In genomic region chr1:241531195-241532172, GRCh38 we compare ENCODE assay signal across 1 cellular context.
TF ChIP-seq lines count a peak whose summit lies in the region.

No MANE protein-coding gene starts in this region.

TF ChIP-seq in K562, 482 proteins besides CTCF, POLR2A, EP300 and RAD21 (continued from another document and continues in another):
- TF ChIP-seq ZNF511 (CRISPR knock-in tag; IDR thresholded peaks at IDR 0.05) (no peak), ZNF507 (tag; conservative IDR thresholded peaks at IDR 0.05) (no peak), FOSL1 (tag; conservative IDR thresholded peaks at IDR 0.05) (peak; percentile 56), REST (CRISPR knock-in tag; IDR thresholded peaks at IDR 0.05; ENCODE audit: low read depth) (no peak), TEAD2 (tag; IDR thresholded peaks at IDR 0.05) (0 out of 2 replicates have a peak, but pooled peaks have one; percentile 53), ZNF589 (CRISPR knock-in tag; IDR thresholded peaks at IDR 0.05; ENCODE audit: low read depth) (peak; percentile 73; the same call in 1 of the 2 replicates), TGIF2 (CRISPR knock-in tag; IDR thresholded peaks at IDR 0.05) (no peak), HMBOX1 (IDR thresholded peaks at IDR 0.05) (peak; percentile 55; the same call in 1 of the 2 replicates), KLF6 (CRISPR knock-in tag; IDR thresholded peaks at IDR 0.05; ENCODE audit: borderline replicate concordance) (no peak), CHAMP1 (IDR thresholded peaks at IDR 0.05) (peak; percentile 63; the same call in 1 of the 2 replicates), ASH1L (IDR thresholded peaks at IDR 0.05; ENCODE audit: borderline replicate concordance, low read depth, partially characterized antibody) (peak; percentile 72), CBX3 (IDR thresholded peaks at IDR 0.05; ENCODE audit: borderline replicate concordance in 1 of 2, low read length in 2 of 2) (peak in 1 of 2 experiments; percentile 56; a peak in 1 of 3 replicates), ZNF639 (CRISPR knock-in tag; conservative IDR thresholded peaks at IDR 0.05 in 1 of 2, IDR thresholded peaks at IDR 0.05 in 1 of 2) (peak in 1 of 2 experiments; percentile 53; a peak in 1 of 4 replicates), NBN (IDR thresholded peaks at IDR 0.05; ENCODE audit: low read depth) (peak; percentile 78), PHF20 (IDR thresholded peaks at IDR 0.05; ENCODE audit: partially characterized antibody) (no peak), EWSR1 (IDR thresholded peaks at IDR 0.05; ENCODE audit: borderline replicate concordance, low read depth, partially characterized antibody) (peak; percentile 16), ZBTB49 (CRISPR knock-in tag; IDR thresholded peaks at IDR 0.05; ENCODE audit: borderline replicate concordance) (no peak), MEIS2 (IDR thresholded peaks at IDR 0.05; ENCODE audit: partially characterized antibody) (peak; percentile 29), JUND (IDR thresholded peaks at IDR 0.05; ENCODE audit: borderline replicate concordance, low read depth, low read length) (0 out of 2 replicates have a peak, but pooled peaks have one; percentile 14), JUND (tag; IDR thresholded peaks at IDR 0.05; ENCODE audit: borderline replicate concordance, low read depth, low read length) (0 out of 3 replicates have a peak, but pooled peaks have one; percentile 18), CEBPG (CRISPR knock-in tag; IDR thresholded peaks at IDR 0.05) (no peak), CEBPG (tag; conservative IDR thresholded peaks at IDR 0.05 in 1 of 2, IDR thresholded peaks at IDR 0.05 in 1 of 2) (peak; percentile 69 to 72), HDAC2 (IDR thresholded peaks at IDR 0.05) (0 out of 2 replicates have a peak, but pooled peaks have one; percentile 22), MTA2 (IDR thresholded peaks at IDR 0.05; ENCODE audit: low read depth) (0 out of 2 replicates have a peak, but pooled peaks have one; percentile 12), ARNT (IDR thresholded peaks at IDR 0.05) (peak; percentile 29 to 72; a peak in 1 of 4 replicates), CEBPB (tag; IDR thresholded peaks at IDR 0.05) (peak; percentile 82), JUN (IDR thresholded peaks at IDR 0.05; ENCODE audit: borderline replicate concordance, low read depth, low read length) (no peak), JUN (CRISPR knock-in tag; IDR thresholded peaks at IDR 0.05; ENCODE audit: borderline replicate concordance) (no peak), LEF1 (IDR thresholded peaks at IDR 0.05) (peak; percentile 64; the same call in 1 of the 2 replicates), E2F6 (IDR thresholded peaks at IDR 0.05; ENCODE audit: borderline replicate concordance in 1 of 2, extremely low read depth in 1 of 2, insufficient read depth in 1 of 2, insufficient read length in 1 of 2, low read depth in 1 of 2, low read length in 1 of 2, poor library complexity in 1 of 2, severe bottlenecking in 1 of 2) (no peak), ZNF444 (CRISPR knock-in tag; IDR thresholded peaks at IDR 0.05) (no peak), DPF2 (IDR thresholded peaks at IDR 0.05) (peak; percentile 65), HDGF (IDR thresholded peaks at IDR 0.05) (0 out of 2 replicates have a peak, but pooled peaks have one; percentile 26), SMC3 (conservative IDR thresholded peaks at IDR 0.05; ENCODE audit: insufficient read depth, low read depth, low read length) (peak; percentile 60; the same call in 1 of the 2 replicates), ZNF668 (CRISPR knock-in tag; IDR thresholded peaks at IDR 0.05) (0 out of 2 replicates have a peak, but pooled peaks have one; percentile 9), ZNF133 (CRISPR knock-in tag; IDR thresholded peaks at IDR 0.05) (no peak), SIRT6 (IDR thresholded peaks at IDR 0.05; ENCODE audit: low read depth, low read length) (no peak), TEAD1 (CRISPR knock-in tag; IDR thresholded peaks at IDR 0.05) (peak in 1 of 2 experiments; percentile 33; a peak in 2 of 4 replicates), MEF2A (IDR thresholded peaks at IDR 0.05; ENCODE audit: control insufficient read depth, low read depth, low read length) (peak; percentile 72; the same call in 1 of the 2 replicates), NCOR1 (IDR thresholded peaks at IDR 0.05) (peak; percentile 4; the same call in 1 of the 2 replicates), PKNOX1 (IDR thresholded peaks at IDR 0.05) (peak; percentile 94), SMARCC2 (IDR thresholded peaks at IDR 0.05; ENCODE audit: low read depth) (peak; percentile 52; the same call in 1 of the 2 replicates), E2F4 (CRISPR knock-in tag; IDR thresholded peaks at IDR 0.05; ENCODE audit: low read depth) (no peak), FOXM1 (IDR thresholded peaks at IDR 0.05; ENCODE audit: low read depth) (0 out of 2 replicates have a peak, but pooled peaks have one; percentile 4), FOXM1 (CRISPR knock-in tag; IDR thresholded peaks at IDR 0.05; ENCODE audit: low read depth) (no peak), SMARCA4 (IDR thresholded peaks at IDR 0.05) (peak; percentile 72), ARID2 (IDR thresholded peaks at IDR 0.05) (no peak), FOXK2 (conservative IDR thresholded peaks at IDR 0.05 in 1 of 2, IDR thresholded peaks at IDR 0.05 in 1 of 2; ENCODE audit: low read depth in 2 of 2) (peak in 1 of 2 experiments; percentile 24; a peak in 1 of 4 replicates), GATAD2B (IDR thresholded peaks at IDR 0.05; ENCODE audit: borderline replicate concordance) (peak; percentile 79; the same call in 1 of the 2 replicates), CBFA2T3 (IDR thresholded peaks at IDR 0.05) (no peak)
